Comparison of ENCODE assay signal across 19 cellular contexts in genomic region chr7:27251136-27251512, GRCh38. TPM values are rescaled to one million over a fixed set of nuclear protein-coding genes. Genes with fewer than 3 reads are reported as not detected.
DNase-seq lines count a peak whose midpoint lies in the region; ATAC-seq, FAIRE-seq and TF ChIP-seq lines count a peak whose summit lies in the region.
"Had no signal": no experiment of that assay in that cellular context is flagged by ENCODE, and none has a peak within 500 bp of the region (broad histone marks: within the 10 kb centered on the region; RNA-seq: fewer than 3 reads in every experiment).

No MANE protein-coding gene starts in this region.

- H3K79me2 ChIP-seq in GM23338 (replicated peaks; ENCODE audit: insufficient read depth) (no peaks in the 10 kb centered on the region), endothelial cell of umbilical vein (ENCODE audit: control insufficient read depth, insufficient read depth, low read length) (no peaks in the 10 kb centered on the region)

- H3K4me1 ChIP-seq in CD8-positive, alpha-beta T cell (ENCODE audit: insufficient read depth, low read length): peaks cover 4% of the 10 kb centered on the region
- peaks cover 38% of the 10 kb centered on the region for H3K4me1 ChIP-seq in GM23338 (ENCODE audit: insufficient read depth)
- H3K4me1 ChIP-seq in endothelial cell of umbilical vein (ENCODE audit: control insufficient read depth, extremely low read depth, insufficient read depth, low read length): peaks cover 3% of the 10 kb centered on the region
- H3K4me1 ChIP-seq: BLaER1 had no signal

- H3K9me3 ChIP-seq in CD8-positive, alpha-beta T cell (ENCODE audit: low read length): no peaks in the 10 kb centered on the region
- H3K9me3 ChIP-seq in endothelial cell of umbilical vein (replicated peaks; ENCODE audit: control insufficient read depth, insufficient read depth, low read length): no peaks in the 10 kb centered on the region
- H3K9me3 ChIP-seq: MG63 had no signal

- no peak overlapping the region for H3K9ac ChIP-seq in endothelial cell of umbilical vein (replicated peaks; ENCODE audit: extremely low read depth, insufficient read depth, low read length)
- H3K9ac ChIP-seq: BLaER1 had no signal

- no TSS peak for BruUV-seq in endothelial cell of umbilical vein (replicated peaks; lab: Mats Ljungman, UMichigan)

- POLR2A ChIA-PET in CD8-positive, alpha-beta T cell (lab: Charles Lee): no interaction called here
- POLR2A ChIA-PET in endothelial cell of umbilical vein (lab: Charles Lee): no interaction called here

- no peaks in the 10 kb centered on the region for H3K9me2 ChIP-seq in GM23338 (ENCODE audit: insufficient read depth)

- no peaks in the 10 kb centered on the region for H3K36me3 ChIP-seq in CD8-positive, alpha-beta T cell (ENCODE audit: insufficient read depth, low read length)
- H3K36me3 ChIP-seq in GM23338 (ENCODE audit: insufficient read depth): no peaks in the 10 kb centered on the region
- no peaks in the 10 kb centered on the region for H3K36me3 ChIP-seq in endothelial cell of umbilical vein (ENCODE audit: control insufficient read depth in 2 of 2, extremely low read depth in 1 of 2, insufficient read depth in 2 of 2, low read length in 2 of 2)
- H3K36me3 ChIP-seq: BLaER1, MG63 had no signal

- CTCF ChIA-PET in CD8-positive, alpha-beta T cell (lab: Charles Lee): no interaction called here
- CTCF ChIA-PET in endothelial cell of umbilical vein (lab: Charles Lee): interaction anchor here (1.0 kb wide), 1 partner anchor 9 kb away, joined by 3 read pairs; the partner anchor contains the start of gene EVX1

- H3K27ac Mint-ChIP-seq in CD8-positive, alpha-beta T cell: no peak overlapping the region
- no peak overlapping the region for H3K27ac Mint-ChIP-seq in GM23338
- no peak overlapping the region for H3K27ac Mint-ChIP-seq in nephron progenitor cell
- H3K27ac Mint-ChIP-seq: activated CD4-positive, alpha-beta T cell treated with anti-CD3 and anti-CD28 coated beads for 36 hours had no signal

- FAIRE-seq in endothelial cell of umbilical vein (lab: Jason Lieb, UNC): peak; percentile 67

- H3K9me1 ChIP-seq in endothelial cell of umbilical vein (replicated peaks; ENCODE audit: control insufficient read depth, extremely low read depth, insufficient read depth, low read length): no peaks in the 10 kb centered on the region

- intact Hi-C loops in CD8-positive, alpha-beta T cell (cut with DNase I, micrococcal nuclease): no loop called here
- intact Hi-C loops in endothelial cell of umbilical vein (cut with micrococcal nuclease): no loop called here

- ATAC-seq in CD8-positive, alpha-beta T cell: no peak
- ATAC-seq in GM23338: no peak
- ATAC-seq: activated CD4-positive, alpha-beta T cell treated with anti-CD3 and anti-CD28 coated beads for 36 hours; HCT116 had no signal

- dilution Hi-C loops in endothelial cell of umbilical vein (cut with MboI; ENCODE audit: extremely low pct_ligation_motif_present, low sequenced_read_pairs): no loop called here

- H4K20me1 ChIP-seq in GM23338 (replicated peaks; ENCODE audit: insufficient read depth) (peaks cover 35% of the 10 kb centered on the region), endothelial cell of umbilical vein (replicated peaks; ENCODE audit: control insufficient read depth, extremely low read depth, insufficient read depth, low read length) (no peaks in the 10 kb centered on the region)
- H4K20me1 ChIP-seq: BLaER1 had no signal

- no peaks in the 10 kb centered on the region for H3K9me3 Mint-ChIP-seq in CD8-positive, alpha-beta T cell
- H3K9me3 Mint-ChIP-seq in GM23338 (no peaks in the 10 kb centered on the region; the same call in 2 of the 3 replicates), nephron progenitor cell (no peaks in the 10 kb centered on the region)
- H3K9me3 Mint-ChIP-seq: neural crest cell had no signal

- H3K4me3 Mint-ChIP-seq in CD8-positive, alpha-beta T cell: peak overlapping the region; percentile 6
- H3K4me3 Mint-ChIP-seq in GM23338 (peak overlapping the region; percentile 54), nephron progenitor cell (peak overlapping the region; percentile 70)
- H3K4me3 Mint-ChIP-seq: activated CD4-positive, alpha-beta T cell treated with anti-CD3 and anti-CD28 coated beads for 36 hours; neural crest cell had no signal

- TF ChIP-seq POLR2A in endothelial cell of umbilical vein (IDR thresholded peaks at IDR 0.05; ENCODE audit: low read depth, low read length): no peak

- no peaks in the 10 kb centered on the region for H3K36me3 Mint-ChIP-seq in CD8-positive, alpha-beta T cell
- no peaks in the 10 kb centered on the region; the same call in 2 of the 3 replicates for H3K36me3 Mint-ChIP-seq in GM23338 (ENCODE audit: low read depth)
- H3K36me3 Mint-ChIP-seq in nephron progenitor cell (ENCODE audit: low read depth): no peaks in the 10 kb centered on the region

- no peak overlapping the region for H3K27ac ChIP-seq in CD8-positive, alpha-beta T cell (ENCODE audit: low read depth, low read length)
- H3K27ac ChIP-seq in GM23338 (ENCODE audit: low read depth): no peak overlapping the region
- no peak overlapping the region for H3K27ac ChIP-seq in endothelial cell of umbilical vein (ENCODE audit: insufficient read depth, low read depth, low read length)
- H3K27ac ChIP-seq: BLaER1 had no signal

- H2AFZ ChIP-seq in GM23338 (peak overlapping the region; percentile 69; the same call in 1 of the 2 replicates), endothelial cell of umbilical vein (ENCODE audit: low read depth, low read length) (no peak overlapping the region)

- no peak for TF ChIP-seq CTCF in CD8-positive, alpha-beta T cell (IDR thresholded peaks at IDR 0.05)
- TF ChIP-seq CTCF in GM23338 (conservative IDR thresholded peaks at IDR 0.05; ENCODE audit: low read depth in 2 of 2): no peak
- no peak for TF ChIP-seq CTCF in endothelial cell of umbilical vein (IDR thresholded peaks at IDR 0.05; ENCODE audit: extremely low read depth in 1 of 2, insufficient read depth in 1 of 2, low read depth in 1 of 2, low read length in 2 of 2)
- no peak for TF ChIP-seq CTCF in nephron progenitor cell (IDR thresholded peaks at IDR 0.05)

- DNase-seq in CD8-positive, alpha-beta T cell: no peak
- DNase-seq in GM23338 (ENCODE audit: low spot score) (no peak), endothelial cell of umbilical vein (ENCODE audit: low read depth, low spot score) (peak; percentile 29), nephron progenitor cell (no peak), A172 (ENCODE audit: low spot score) (no peak)
- DNase-seq in stimulated activated CD4-positive, alpha-beta T cell treated with anti-CD3 and anti-CD28 coated beads, Interleukin-2, amount 100 ng/mL, for 48 hours: no peak
- no peak for DNase-seq in activated CD4-positive, CD25-positive, alpha-beta regulatory T cell treated with anti-CD3 and anti-CD28 coated beads, Interleukin-2, amount 50 U/mL, for 72 hours
- DNase-seq: activated CD4-positive, alpha-beta T cell treated with anti-CD3 and anti-CD28 coated beads for 36 hours; central memory CD4-positive, alpha-beta T cell; MG63; NCI-H187 treated with DMSO at 0.1 percent for 48 hours; NCI-H510A; substantia nigra; T-helper 9 cell had no signal

- peaks cover 22% of the 10 kb centered on the region for H3F3A ChIP-seq in GM23338 (replicated peaks; ENCODE audit: low read depth)

- H3K27me3 ChIP-seq in CD8-positive, alpha-beta T cell (ENCODE audit: insufficient read depth, low read length): peaks cover 31% of the 10 kb centered on the region
- H3K27me3 ChIP-seq in GM23338 (ENCODE audit: insufficient read depth): peaks cover 100% of the 10 kb centered on the region
- H3K27me3 ChIP-seq in endothelial cell of umbilical vein (ENCODE audit: control insufficient read depth in 2 of 2, insufficient read depth in 2 of 2, low read length in 2 of 2): peaks cover 86 to 92% of the 10 kb centered on the region in 2 experiments
- H3K27me3 ChIP-seq: MG63 had no signal

- H3K4me1 Mint-ChIP-seq in CD8-positive, alpha-beta T cell (ENCODE audit: low read depth): peaks cover 15% of the 10 kb centered on the region
- H3K4me1 Mint-ChIP-seq in GM23338 (peaks cover 26% of the 10 kb centered on the region), nephron progenitor cell (peaks cover 49% of the 10 kb centered on the region)

- H3K27me3 Mint-ChIP-seq in CD8-positive, alpha-beta T cell (ENCODE audit: low read depth): peaks cover 75% of the 10 kb centered on the region
- H3K27me3 Mint-ChIP-seq in GM23338 (ENCODE audit: insufficient read depth, low read depth, poor library complexity) (peaks cover 94% of the 10 kb centered on the region), nephron progenitor cell (ENCODE audit: low read depth, poor library complexity) (peaks cover 87% of the 10 kb centered on the region)

- H3K4me3 ChIP-seq in CD8-positive, alpha-beta T cell (ENCODE audit: low read depth, low read length): no peak overlapping the region
- H3K4me3 ChIP-seq in GM23338 (peak overlapping the region; percentile 47), endothelial cell of umbilical vein (replicated peaks in 1 of 3; ENCODE audit: insufficient read depth in 1 of 3, low read depth in 1 of 3, low read length in 3 of 3) (no peak overlapping the region)
- H3K4me3 ChIP-seq: BLaER1, MG63 had no signal

- peak overlapping the region; percentile 75 for H3K4me2 ChIP-seq in GM23338
- peak overlapping the region; percentile 10 for H3K4me2 ChIP-seq in endothelial cell of umbilical vein (ENCODE audit: insufficient read depth, low read length)
- H3K4me2 ChIP-seq: BLaER1 had no signal

RNA-seq across cellular contexts. Expression of gene EVX1, which starts 8.5 kb away (rescaled TPM):
- under 1 TPM in 1 of 2 experiments, not detected in 1; 0.24 TPM for total RNA-seq in CD8-positive, alpha-beta T cell
- not detected in 2 replicates for total RNA-seq in GM23338 (2014; rRNA removed; shearing (Covaris generic))
- polyA plus RNA-seq in GM23338 (2016; fragmentation: Nextera tagmentation; extraction: Ambion mirVana) (not detected in 2 replicates), endothelial cell of umbilical vein (not detected in 2 replicates)
- total RNA-seq in endothelial cell of umbilical vein: not detected in 2 replicates
- polyA plus RNA-seq in endothelial cell of umbilical vein (2011; cell fraction: cytosol; rRNA removed): not detected in 2 replicates
- not detected in 2 replicates for polyA plus RNA-seq in endothelial cell of umbilical vein (2011; cell fraction: nucleus; rRNA removed)
- not detected in 2 replicates for polyA plus RNA-seq in endothelial cell of umbilical vein (2012)
- not detected in 2 replicates for polyA minus RNA-seq in endothelial cell of umbilical vein
- polyA minus RNA-seq in endothelial cell of umbilical vein (2011; cell fraction: cytosol; rRNA and poly(A)+ RNA removed): not detected
- polyA minus RNA-seq in endothelial cell of umbilical vein (2011; cell fraction: nucleus; rRNA and poly(A)+ RNA removed): not detected in 2 replicates
- total RNA-seq in A172 (2014; rRNA removed; shearing (Covaris generic)): not detected in 2 replicates
- total RNA-seq: activated CD4-positive, alpha-beta T cell treated with anti-CD3 and anti-CD28 coated beads for 36 hours; lung microvascular endothelial cell; OCI-LY7 had no signal

RNA-seq across cellular contexts. Expression of gene HOXA13, which starts 51.2 kb away (rescaled TPM):
- not detected for total RNA-seq in CD8-positive, alpha-beta T cell
- total RNA-seq in GM23338 (2014; rRNA removed; shearing (Covaris generic)): not detected in 2 replicates
- polyA plus RNA-seq in GM23338 (2016; fragmentation: Nextera tagmentation; extraction: Ambion mirVana) (not detected in 2 replicates), endothelial cell of umbilical vein (0.02 TPM in 1 of 2 replicates, not detected in the other)
- total RNA-seq in endothelial cell of umbilical vein: 0.09 and 0.22 TPM in 2 replicates
- 0.01 TPM in 2 replicates for polyA plus RNA-seq in endothelial cell of umbilical vein (2011; cell fraction: cytosol; rRNA removed)
- 0.03 TPM in 1 of 2 replicates, not detected in the other for polyA plus RNA-seq in endothelial cell of umbilical vein (2011; cell fraction: nucleus; rRNA removed)
- polyA plus RNA-seq in endothelial cell of umbilical vein (2012): not detected in 2 replicates
- not detected in 2 replicates for polyA minus RNA-seq in endothelial cell of umbilical vein
- 0.72 TPM for polyA minus RNA-seq in endothelial cell of umbilical vein (2011; cell fraction: cytosol; rRNA and poly(A)+ RNA removed)
- not detected in 2 replicates for polyA minus RNA-seq in endothelial cell of umbilical vein (2011; cell fraction: nucleus; rRNA and poly(A)+ RNA removed)
- 3.2 and 4.7 TPM in 2 replicates for total RNA-seq in A172 (2014; rRNA removed; shearing (Covaris generic))
- total RNA-seq: activated CD4-positive, alpha-beta T cell treated with anti-CD3 and anti-CD28 coated beads for 36 hours; lung microvascular endothelial cell; neural crest cell had no signal

Comparison
In these comparisons a context has a peak if more than half of its experiments do, and no peak if none do; other contexts are left out.
1. H3K4me3 Mint-ChIP-seq: peak in every context shown above with its lines; median percentile 70 in nephron progenitor cell; 54 in GM23338; 6 in CD8-positive, alpha-beta T cell.